17 cellular contexts compared by ENCODE assay signal in genomic region chr13:112877976-112878955, GRCh38.
DNase-seq lines count a peak whose midpoint lies in the region; ATAC-seq and TF ChIP-seq lines count a peak whose summit lies in the region.
"Had no signal": no experiment of that assay in that cellular context is flagged by ENCODE, and none has a peak within 500 bp of the region (broad histone marks: within the 10 kb centered on the region; RNA-seq: fewer than 3 reads in every experiment).

No MANE protein-coding gene starts in this region.

- TF ChIP-seq CTCF in natural killer cell (IDR thresholded peaks at IDR 0.05) (no peak), endothelial cell (IDR thresholded peaks at IDR 0.05; ENCODE audit: unreplicated experiment) (no peak), nephron progenitor cell (IDR thresholded peaks at IDR 0.05) (no peak)

- no peak overlapping the region for H3K27ac Mint-ChIP-seq in natural killer cell treated with Interleukin-12 subunit alpha and Interleukin-12 subunit beta and Interleukin-15 and Interleukin-18, amount 100 ng/mL, for 72 hours
- no peak overlapping the region for H3K27ac Mint-ChIP-seq in natural killer cell
- no peak overlapping the region for H3K27ac Mint-ChIP-seq in endothelial cell (ENCODE audit: unreplicated experiment)
- peak overlapping the region; percentile 84 for H3K27ac Mint-ChIP-seq in nephron progenitor cell
- H3K27ac Mint-ChIP-seq: GM23338 had no signal

- H3K9me3 Mint-ChIP-seq in natural killer cell treated with Interleukin-12 subunit alpha and Interleukin-12 subunit beta and Interleukin-15 and Interleukin-18, amount 100 ng/mL, for 72 hours: no peaks in the 10 kb centered on the region
- H3K9me3 Mint-ChIP-seq in natural killer cell (peaks cover 3 to 4% of the 10 kb centered on the region in 2 donors), endothelial cell (ENCODE audit: unreplicated experiment) (no peaks in the 10 kb centered on the region), nephron progenitor cell (no peaks in the 10 kb centered on the region)
- H3K9me3 Mint-ChIP-seq: GM23338 had no signal

- DNase-seq in natural killer cell treated with Interleukin-12 subunit alpha and Interleukin-12 subunit beta and Interleukin-15 and Interleukin-18, amount 100 ng/mL, for 72 hours (ENCODE audit: low spot score): peak; percentile 48
- no peak for DNase-seq in natural killer cell
- DNase-seq in endothelial cell (ENCODE audit: low spot score): no peak
- DNase-seq in nephron progenitor cell: no peak
- DNase-seq: Kasumi-1, MG63, NCI-H1048, NCI-H1436 treated with DMSO at 0.1 percent for 48 hours, NCI-H2029, NCI-H345, NCI-H524 treated with DMSO at 0.1 percent for 48 hours, PC-9 had no signal

- intact Hi-C loops in natural killer cell (cut with micrococcal nuclease): no loop called here

- peaks cover 14 to 17% of the 10 kb centered on the region in 2 donors for H3K4me1 Mint-ChIP-seq in natural killer cell treated with Interleukin-12 subunit alpha and Interleukin-12 subunit beta and Interleukin-15 and Interleukin-18, amount 100 ng/mL, for 72 hours (ENCODE audit: low read depth in 2 of 2)
- H3K4me1 Mint-ChIP-seq in natural killer cell (peaks cover 19 to 23% of the 10 kb centered on the region in 2 donors), endothelial cell (ENCODE audit: unreplicated experiment) (peaks cover 10% of the 10 kb centered on the region), nephron progenitor cell (peaks cover 18% of the 10 kb centered on the region)

- no peaks in the 10 kb centered on the region for H3K36me3 Mint-ChIP-seq in natural killer cell treated with Interleukin-12 subunit alpha and Interleukin-12 subunit beta and Interleukin-15 and Interleukin-18, amount 100 ng/mL, for 72 hours
- H3K36me3 Mint-ChIP-seq in natural killer cell (peaks cover 5% of the 10 kb centered on the region), endothelial cell (ENCODE audit: low read depth, unreplicated experiment) (peaks cover 49% of the 10 kb centered on the region), nephron progenitor cell (ENCODE audit: low read depth) (peaks cover 31% of the 10 kb centered on the region)

- ATAC-seq in natural killer cell treated with Interleukin-12 subunit alpha and Interleukin-12 subunit beta and Interleukin-15 and Interleukin-18, amount 100 ng/mL, for 72 hours: no peak
- ATAC-seq in natural killer cell (no peak), GM18873 (IDR thresholded peaks at IDR 0.05; ENCODE audit: low FRiP score, unreplicated experiment) (no peak), HG03520 (IDR thresholded peaks at IDR 0.05; ENCODE audit: unreplicated experiment) (no peak), SK-N-SH treated with all-trans-retinoic acid at 6 μM for 48 hours (no peak)
- ATAC-seq: GM23338, HCT116 had no signal

- H3K4me3 Mint-ChIP-seq in natural killer cell treated with Interleukin-12 subunit alpha and Interleukin-12 subunit beta and Interleukin-15 and Interleukin-18, amount 100 ng/mL, for 72 hours: no peak overlapping the region
- H3K4me3 Mint-ChIP-seq in natural killer cell: no peak overlapping the region
- peak overlapping the region; percentile 77 for H3K4me3 Mint-ChIP-seq in endothelial cell (ENCODE audit: unreplicated experiment)
- H3K4me3 Mint-ChIP-seq in nephron progenitor cell: no peak overlapping the region
- H3K4me3 Mint-ChIP-seq: GM23338 had no signal

- no peaks in the 10 kb centered on the region for H3K27me3 Mint-ChIP-seq in natural killer cell treated with Interleukin-12 subunit alpha and Interleukin-12 subunit beta and Interleukin-15 and Interleukin-18, amount 100 ng/mL, for 72 hours
- no peaks in the 10 kb centered on the region for H3K27me3 Mint-ChIP-seq in natural killer cell (ENCODE audit: low read depth in 2 of 2)
- peaks cover 32% of the 10 kb centered on the region for H3K27me3 Mint-ChIP-seq in endothelial cell (ENCODE audit: unreplicated experiment)
- no peaks in the 10 kb centered on the region for H3K27me3 Mint-ChIP-seq in nephron progenitor cell (ENCODE audit: low read depth, poor library complexity)

TF ChIP-seq in SK-N-SH treated with all-trans-retinoic acid at 6 μM for 48 hours, 23 proteins besides CTCF, POLR2A, EP300 and RAD21:
- TF ChIP-seq POU6F1 (CRISPR knock-in tag; IDR thresholded peaks at IDR 0.05; ENCODE audit: borderline replicate concordance, low read depth) (no peak), ZFP30 (CRISPR knock-in tag; IDR thresholded peaks at IDR 0.05) (no peak), TSHZ2 (CRISPR knock-in tag; IDR thresholded peaks at IDR 0.05) (no peak), ZNF70 (CRISPR knock-in tag; IDR thresholded peaks at IDR 0.05) (no peak), PPARA (CRISPR knock-in tag; IDR thresholded peaks at IDR 0.05; ENCODE audit: borderline replicate concordance) (no peak), RARB (CRISPR knock-in tag; IDR thresholded peaks at IDR 0.05) (no peak), TCF4 (CRISPR knock-in tag; IDR thresholded peaks at IDR 0.05; ENCODE audit: borderline replicate concordance) (no peak), ZC3H10 (CRISPR knock-in tag; IDR thresholded peaks at IDR 0.05) (no peak), ZNF8 (CRISPR knock-in tag; IDR thresholded peaks at IDR 0.05) (no peak), SNAI2 (CRISPR knock-in tag; IDR thresholded peaks at IDR 0.05) (no peak), ARNTL (CRISPR knock-in tag; IDR thresholded peaks at IDR 0.05; ENCODE audit: borderline replicate concordance, low read depth) (no peak), TOX (CRISPR knock-in tag; IDR thresholded peaks at IDR 0.05; ENCODE audit: borderline replicate concordance) (no peak), OSR1 (CRISPR knock-in tag; IDR thresholded peaks at IDR 0.05) (no peak), ZFP3 (CRISPR knock-in tag; IDR thresholded peaks at IDR 0.05) (no peak), BACH2 (CRISPR knock-in tag; IDR thresholded peaks at IDR 0.05; ENCODE audit: borderline replicate concordance) (no peak), PATZ1 (CRISPR knock-in tag; IDR thresholded peaks at IDR 0.05; ENCODE audit: borderline replicate concordance) (no peak), CSDC2 (CRISPR knock-in tag; IDR thresholded peaks at IDR 0.05) (no peak)
TF ChIP-seq in SK-N-SH treated with all-trans-retinoic acid at 6 μM for 48 hours: peak in this region for 0.
